Comparison of ENCODE assay signal across 1 cellular context in genomic region chr17:61076649-61077048, GRCh38.
TF ChIP-seq lines count a peak whose summit lies in the region.

No MANE protein-coding gene starts in this region.

TF ChIP-seq in SK-N-SH treated with all-trans-retinoic acid at 6 μM for 48 hours, 23 proteins besides CTCF, POLR2A, EP300 and RAD21 (continued from another document):
- no peak; the same call in 1 of the 2 replicates for TF ChIP-seq POU6F1 (CRISPR knock-in tag; IDR thresholded peaks at IDR 0.05; ENCODE audit: borderline replicate concordance, low read depth)
- peak; percentile 73 for TF ChIP-seq ISL1 (CRISPR knock-in tag; IDR thresholded peaks at IDR 0.05)
- peak; percentile 87 for TF ChIP-seq SNAI2 (CRISPR knock-in tag; IDR thresholded peaks at IDR 0.05)
- TF ChIP-seq GLIS3 (CRISPR knock-in tag; IDR thresholded peaks at IDR 0.05) = 0 out of 2 replicates have a peak, but pooled peaks have one; percentile 32
- TF ChIP-seq ZC3H10 (CRISPR knock-in tag; IDR thresholded peaks at IDR 0.05) = no peak
- TF ChIP-seq CSRNP3 (CRISPR knock-in tag; IDR thresholded peaks at IDR 0.05) = peak; percentile 83; the same call in 1 of the 2 replicates
- peak; percentile 78 for TF ChIP-seq TCF4 (CRISPR knock-in tag; IDR thresholded peaks at IDR 0.05; ENCODE audit: borderline replicate concordance)
- no peak for TF ChIP-seq ZFP3 (CRISPR knock-in tag; IDR thresholded peaks at IDR 0.05)
TF ChIP-seq in SK-N-SH treated with all-trans-retinoic acid at 6 μM for 48 hours: peak in this region for 6.
